9 cellular contexts compared by ENCODE assay signal in genomic region chr1:234438579-234438978, GRCh38.
"Had no signal": no experiment of that assay in that cellular context is flagged by ENCODE, and none has a peak within 500 bp of the region (broad histone marks: within the 10 kb centered on the region; RNA-seq: fewer than 3 reads in every experiment).

No MANE protein-coding gene starts in this region.

- H3K4me3 ChIP-seq: GM23248, HAP-1 had no signal

- H3K27me3 Mint-ChIP-seq: IgD-negative memory B cell had no signal

- H3K27ac ChIP-seq: GM23248, HL-60 had no signal

- DNase-seq: GM23248, GOT3, H7, KBM-7 had no signal

- H3K4me3 Mint-ChIP-seq: IgD-negative memory B cell had no signal

- ATAC-seq: HCT116, HepG2 had no signal

- H3K4me1 ChIP-seq: HAP-1 had no signal
